In the genomic region with DNA sequence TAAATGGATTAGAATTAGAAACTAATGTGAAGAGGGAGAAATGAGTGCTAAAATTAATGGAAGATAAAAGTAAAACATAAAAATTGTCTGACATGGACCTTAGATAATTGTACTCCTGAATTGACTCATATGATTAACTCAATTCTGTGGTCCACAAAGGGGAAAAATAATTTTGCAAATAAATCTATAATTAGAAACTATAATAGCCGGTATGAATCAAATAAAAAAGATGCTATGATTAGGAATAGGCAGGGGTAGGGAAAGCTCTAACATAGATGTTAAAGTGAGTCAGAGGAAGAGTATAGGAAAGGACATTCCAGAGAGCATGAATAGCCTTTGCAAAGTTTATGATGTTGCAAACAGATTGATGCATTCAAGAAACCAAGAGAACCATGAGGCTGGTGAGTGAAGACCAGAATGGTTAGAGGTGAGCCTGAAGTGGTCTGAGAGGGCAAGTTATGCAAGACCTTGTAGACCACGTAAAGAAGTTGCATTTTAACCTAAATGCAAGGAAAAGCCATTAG, we compare ENCODE assay signal across 29 cellular contexts.
"Had no signal": no experiment of that assay in that cellular context is flagged by ENCODE, and none has a peak within 500 bp of the region (broad histone marks: within the 10 kb centered on the region; RNA-seq: fewer than 3 reads in every experiment).

No MANE protein-coding gene starts in this region.

- H3K27me3 ChIP-seq: adrenal gland, cardiac muscle cell had no signal

- H3K36me3 ChIP-seq: adrenal gland, cardiac muscle cell had no signal

- DNase-seq: activated B cell treated with CpG ODN at 0.5 μM for 24 hours; activated CD4-positive, alpha-beta memory T cell treated with anti-CD3 and anti-CD28 coated beads for 36 hours; activated CD4-positive, alpha-beta T cell treated with anti-CD3 and anti-CD28 coated beads for 4 hours; activated CD4-positive, alpha-beta T cell treated with anti-CD3 and anti-CD28 coated beads, Interleukin-2, amount 10 ng/mL, durations not matched to agents 24 days and 14 days; activated CD4-positive, alpha-beta T cell treated with anti-CD3 and anti-CD28 coated beads, Interleukin-2, amount 50 U/mL, for 1 hour; activated CD4-positive, alpha-beta T cell treated with anti-CD3 and anti-CD28 coated beads, Interleukin-2, amount 50 U/mL, for 4 hours; activated CD4-positive, CD25-positive, alpha-beta regulatory T cell treated with anti-CD3 and anti-CD28 coated beads, Interleukin-2, amount 50 U/mL, for 72 hours; activated CD8-positive, alpha-beta memory T cell treated with anti-CD3 and anti-CD28 coated beads, Interleukin-2, amount 50 U/mL, for 4 hours; activated CD8-positive, alpha-beta T cell treated with anti-CD3 and anti-CD28 coated beads for 36 hours; activated effector memory CD4-positive, alpha-beta T cell treated with anti-CD3 and anti-CD28 coated beads, Interleukin-2, amount 50 U/mL, for 16 hours; activated gamma-delta T cell treated with Interleukin-2 at 50 U/mL for 16 hours; activated naive CD4-positive, alpha-beta T cell; activated naive CD4-positive, alpha-beta T cell treated with anti-CD3 and anti-CD28 coated beads for 36 hours; activated naive CD4-positive, alpha-beta T cell treated with anti-CD3 and anti-CD28 coated beads, Interleukin-2, amount 50 U/mL, for 16 hours; activated naive CD8-positive, alpha-beta T cell treated with anti-CD3 and anti-CD28 coated beads for 36 hours; activated T-cell treated with anti-CD3 and anti-CD28 coated beads for 4 hours; activated T-cell treated with anti-CD3 and anti-CD28 coated beads, Interleukin-2, amount 50 U/mL, for 1 hour; activated T-cell treated with anti-CD3 and anti-CD28 coated beads, Interleukin-2, amount 50 U/mL, for 4 hours; activated T-cell treated with anti-CD3 and anti-CD28 coated beads, Interleukin-2, amount 50 U/mL, for 72 hours; adrenal gland; amniotic stem cell; aorta; caudate nucleus; cerebellar nuclear complex; T-helper 2 cell; T-helper 9 cell had no signal

- H3K27ac ChIP-seq: adrenal gland, cardiac muscle cell had no signal

- ATAC-seq: activated CD8-positive, alpha-beta T cell treated with anti-CD3 and anti-CD28 coated beads for 36 hours; activated naive CD4-positive, alpha-beta T cell treated with anti-CD3 and anti-CD28 coated beads, Interleukin-2, amount 50 U/mL, for 72 hours; activated T-cell treated with anti-CD3 and anti-CD28 coated beads, Interleukin-2, amount 50 U/mL, for 4 hours; activated T-cell treated with anti-CD3 and anti-CD28 coated beads, Interleukin-2, amount 50 U/mL, for 72 hours; activated T-helper 17 cell treated with anti-CD3 and anti-CD28 coated beads, Interleukin-2, amount 50 U/mL, for 72 hours had no signal

- H3K4me3 ChIP-seq: adrenal gland, cardiac muscle cell had no signal

- H3K9me3 ChIP-seq: adrenal gland had no signal
